Comparison of ENCODE assay signal across 1 cellular context in genomic region chr3:125374996-125375941, GRCh38.
TF ChIP-seq lines count a peak whose summit lies in the region.

Gene ZNF148 (minus strand): TSS chr3:125375325. CDS start chr3:125313640, 61,685 bp downstream.

TF ChIP-seq in HepG2, 621 proteins besides CTCF, POLR2A, EP300 and RAD21 (continued from another document and continues in another):
- TF ChIP-seq HOMEZ (CRISPR knock-in tag; IDR thresholded peaks at IDR 0.05; ENCODE audit: low read depth) = peak; percentile 30; the same call in 1 of the 2 replicates
- TF ChIP-seq ZNF563 (CRISPR knock-in tag; IDR thresholded peaks at IDR 0.05) = 0 out of 2 replicates have a peak, but pooled peaks have one; percentile 47
- TF ChIP-seq CCAR2 (optimal IDR thresholded peaks at IDR 0.05; ENCODE audit: low read depth, low read length) = no peak
- TF ChIP-seq ZNF143 (CRISPR knock-in tag; IDR thresholded peaks at IDR 0.05) = peak; percentile 92
- TF ChIP-seq BCL6 (CRISPR knock-in tag; IDR thresholded peaks at IDR 0.05) = peak; percentile 63; the same call in 1 of the 2 replicates
- TF ChIP-seq CENPBD1 (CRISPR knock-in tag; IDR thresholded peaks at IDR 0.05; ENCODE audit: borderline replicate concordance, low read depth) = no peak
- peak; percentile 91 for TF ChIP-seq ZNF605 (CRISPR knock-in tag; IDR thresholded peaks at IDR 0.05)
- peak; percentile 69; the same call in 1 of the 2 replicates for TF ChIP-seq HNRNPL (IDR thresholded peaks at IDR 0.05; ENCODE audit: low read depth, low read length)
- no peak for TF ChIP-seq REST (IDR thresholded peaks at IDR 0.05; ENCODE audit: borderline replicate concordance in 1 of 2, low read depth in 1 of 2, low read length in 2 of 2)
- no peak for TF ChIP-seq ADNP (CRISPR knock-in tag; IDR thresholded peaks at IDR 0.05)
- no peak for TF ChIP-seq JUN (CRISPR knock-in tag; IDR thresholded peaks at IDR 0.05)
- 0 out of 2 replicates have a peak, but pooled peaks have one; percentile 59 for TF ChIP-seq ZNF180 (CRISPR knock-in tag; IDR thresholded peaks at IDR 0.05; ENCODE audit: borderline replicate concordance, low read depth)
- TF ChIP-seq GATAD1 (CRISPR knock-in tag; IDR thresholded peaks at IDR 0.05) = peak; percentile 92
- TF ChIP-seq ZNF253 (CRISPR knock-in tag; IDR thresholded peaks at IDR 0.05; ENCODE audit: borderline replicate concordance) = peak; percentile 74; the same call in 1 of the 2 replicates
- TF ChIP-seq TEF (CRISPR knock-in tag; IDR thresholded peaks at IDR 0.05) = 0 out of 2 replicates have a peak, but pooled peaks have one; percentile 65
- peak; percentile 48; the same call in 1 of the 2 replicates for TF ChIP-seq ZNF580 (CRISPR knock-in tag; IDR thresholded peaks at IDR 0.05; ENCODE audit: borderline replicate concordance, low read depth)
- no peak for TF ChIP-seq PLRG1 (conservative IDR thresholded peaks at IDR 0.05)
- no peak for TF ChIP-seq BRF2 (CRISPR knock-in tag; IDR thresholded peaks at IDR 0.05)
- TF ChIP-seq HMG20B (CRISPR knock-in tag; conservative IDR thresholded peaks at IDR 0.05) = no peak
- peak; percentile 75 for TF ChIP-seq PCBP1 (IDR thresholded peaks at IDR 0.05; ENCODE audit: borderline replicate concordance, low read depth, low read length)
- TF ChIP-seq ZNF282 (IDR thresholded peaks at IDR 0.05; ENCODE audit: partially characterized antibody) = no peak
- no peak for TF ChIP-seq KDM1A (CRISPR knock-in tag; IDR thresholded peaks at IDR 0.05)
- peak; percentile 74; the same call in 1 of the 2 replicates for TF ChIP-seq REL (CRISPR knock-in tag; conservative IDR thresholded peaks at IDR 0.05)
- peak; percentile 70; the same call in 1 of the 2 replicates for TF ChIP-seq MED13 (CRISPR knock-in tag; IDR thresholded peaks at IDR 0.05)
- TF ChIP-seq UBTF (CRISPR knock-in tag; IDR thresholded peaks at IDR 0.05) = peak; percentile 38; the same call in 1 of the 2 replicates
- TF ChIP-seq TEAD2 (CRISPR knock-in tag; IDR thresholded peaks at IDR 0.05) = no peak
- 0 out of 2 replicates have a peak, but pooled peaks have one; percentile 38 for TF ChIP-seq RERE (CRISPR knock-in tag; IDR thresholded peaks at IDR 0.05; ENCODE audit: low read depth)
- TF ChIP-seq PAXIP1 (CRISPR knock-in tag; conservative IDR thresholded peaks at IDR 0.05) = peak; percentile 43
- peak; percentile 54; the same call in 1 of the 2 replicates for TF ChIP-seq GFI1 (CRISPR knock-in tag; IDR thresholded peaks at IDR 0.05; ENCODE audit: borderline replicate concordance)
- no peak for TF ChIP-seq TRAFD1 (CRISPR knock-in tag; IDR thresholded peaks at IDR 0.05; ENCODE audit: borderline replicate concordance)
- no peak for TF ChIP-seq ZNF549 (CRISPR knock-in tag; IDR thresholded peaks at IDR 0.05)
